In genomic region chr11:91795139-91795887, GRCh38 we compare ENCODE assay signal across 1 cellular context.
TF ChIP-seq lines count a peak whose summit lies in the region.

No MANE protein-coding gene starts in this region.

TF ChIP-seq in HEK293, 187 proteins besides CTCF, POLR2A, EP300 and RAD21 (continued from another document):
- TF ChIP-seq WT1 (tag by site-specific recombination; IDR thresholded peaks at IDR 0.05) (peak; percentile 56), FEZF1 (tag by site-specific recombination; IDR thresholded peaks at IDR 0.05) (peak; percentile 64), ZNF121 (tag by site-specific recombination; IDR thresholded peaks at IDR 0.05) (no peak), ZNF513 (tag by site-specific recombination; IDR thresholded peaks at IDR 0.05) (no peak), KLF16 (tag by site-specific recombination; IDR thresholded peaks at IDR 0.05) (no peak), ZNF792 (tag by site-specific recombination; IDR thresholded peaks at IDR 0.05) (no peak), ZNF558 (tag by site-specific recombination; IDR thresholded peaks at IDR 0.05) (no peak), ZNF596 (tag by site-specific recombination; IDR thresholded peaks at IDR 0.05) (no peak), ZSCAN30 (tag by site-specific recombination; IDR thresholded peaks at IDR 0.05) (no peak), MEIS1 (CRISPR knock-in tag; IDR thresholded peaks at IDR 0.05; ENCODE audit: borderline replicate concordance) (peak; percentile 68; the same call in 1 of the 2 replicates), ZXDB (tag by site-specific recombination; IDR thresholded peaks at IDR 0.05) (peak; percentile 71)
- TF ChIP-seq, protein P1, sequence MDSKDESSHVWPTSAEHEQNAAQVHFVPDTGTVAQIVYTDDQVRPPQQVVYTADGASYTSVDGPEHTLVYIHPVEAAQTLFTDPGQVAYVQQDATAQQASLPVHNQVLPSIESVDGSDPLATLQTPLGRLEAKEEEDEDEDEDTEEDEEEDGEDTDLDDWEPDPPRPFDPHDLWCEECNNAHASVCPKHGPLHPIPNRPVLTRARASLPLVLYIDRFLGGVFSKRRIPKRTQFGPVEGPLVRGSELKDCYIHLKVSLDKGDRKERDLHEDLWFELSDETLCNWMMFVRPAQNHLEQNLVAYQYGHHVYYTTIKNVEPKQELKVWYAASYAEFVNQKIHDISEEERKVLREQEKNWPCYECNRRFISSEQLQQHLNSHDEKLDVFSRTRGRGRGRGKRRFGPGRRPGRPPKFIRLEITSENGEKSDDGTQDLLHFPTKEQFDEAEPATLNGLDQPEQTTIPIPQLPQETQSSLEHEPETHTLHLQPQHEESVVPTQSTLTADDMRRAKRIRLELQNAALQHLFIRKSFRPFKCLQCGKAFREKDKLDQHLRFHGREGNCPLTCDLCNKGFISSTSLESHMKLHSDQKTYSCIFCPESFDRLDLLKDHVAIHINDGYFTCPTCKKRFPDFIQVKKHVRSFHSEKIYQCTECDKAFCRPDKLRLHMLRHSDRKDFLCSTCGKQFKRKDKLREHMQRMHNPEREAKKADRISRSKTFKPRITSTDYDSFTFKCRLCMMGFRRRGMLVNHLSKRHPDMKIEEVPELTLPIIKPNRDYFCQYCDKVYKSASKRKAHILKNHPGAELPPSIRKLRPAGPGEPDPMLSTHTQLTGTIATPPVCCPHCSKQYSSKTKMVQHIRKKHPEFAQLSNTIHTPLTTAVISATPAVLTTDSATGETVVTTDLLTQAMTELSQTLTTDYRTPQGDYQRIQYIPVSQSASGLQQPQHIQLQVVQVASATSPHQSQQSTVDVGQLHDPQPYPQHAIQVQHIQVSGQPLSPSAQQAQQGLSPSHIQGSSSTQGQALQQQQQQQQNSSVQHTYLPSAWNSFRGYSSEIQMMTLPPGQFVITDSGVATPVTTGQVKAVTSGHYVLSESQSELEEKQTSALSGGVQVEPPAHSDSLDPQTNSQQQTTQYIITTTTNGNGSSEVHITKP (tag by site-specific recombination; IDR thresholded peaks at IDR 0.05): no peak
